Comparison of ENCODE assay signal across 12 cellular contexts in the genomic region with DNA sequence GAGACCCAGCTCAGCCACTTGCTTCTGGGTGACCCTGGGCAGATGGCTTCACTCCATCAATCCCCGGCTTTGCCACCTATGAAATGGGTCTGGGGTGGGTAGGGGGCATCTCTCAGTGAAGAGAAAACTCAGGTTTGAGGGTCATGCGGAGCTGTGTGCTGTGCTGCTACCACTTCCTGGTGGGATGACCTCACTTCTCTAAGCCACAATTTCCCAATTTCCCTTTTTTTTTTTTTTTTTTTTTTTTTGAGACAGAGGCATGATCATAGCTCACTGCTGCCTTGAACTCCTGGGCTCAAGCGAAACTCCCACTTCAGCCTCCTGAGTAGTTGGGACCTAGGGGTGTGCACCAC. TPM values are rescaled to one million over a fixed set of nuclear protein-coding genes. Genes with fewer than 3 reads are reported as not detected.
A peak's percentile ranks its signal among the peaks of the same experiment; 100 is the strongest.
DNase-seq lines count a peak whose midpoint lies in the region; ATAC-seq and TF ChIP-seq lines count a peak whose summit lies in the region.
"Had no signal": no experiment of that assay in that cellular context is flagged by ENCODE, and none has a peak within 500 bp of the region (broad histone marks: within the 10 kb centered on the region; RNA-seq: fewer than 3 reads in every experiment).

No MANE protein-coding gene starts in this region.

- no peaks in the 10 kb centered on the region for H3K9me3 ChIP-seq in HCT116 (ENCODE audit: control insufficient read depth in 1 of 2, insufficient read depth in 1 of 2, low read depth in 1 of 2, low read length in 2 of 2)

- H3K4me1 ChIP-seq in HCT116 (ENCODE audit: control insufficient read depth in 1 of 2, insufficient read depth in 2 of 2, low read length in 2 of 2): peaks cover 37 to 71% of the 10 kb centered on the region in 2 experiments

- no peak overlapping the region for H3K4me3 Mint-ChIP-seq in stimulated activated memory B cell treated with anti-CD40 and anti-IgM and Interleukin-4, amounts not matched to agents 10 μg/mL and 1 μg/mL and 100 μg/mL, for 72 hours

- H3K36me3 ChIP-seq in HCT116 (ENCODE audit: control insufficient read depth in 1 of 2, insufficient read depth in 2 of 2, low read length in 2 of 2): no peaks in the 10 kb centered on the region

- H3K4me2 ChIP-seq in HCT116 (ENCODE audit: low read length): peak overlapping the region; percentile 70

- H3K27me3 Mint-ChIP-seq in stimulated activated memory B cell treated with anti-CD40 and anti-IgM and Interleukin-4, amounts not matched to agents 10 μg/mL and 1 μg/mL and 100 μg/mL, for 72 hours: peaks cover 26% of the 10 kb centered on the region

- peak overlapping the region; percentile 54 for H3K9ac ChIP-seq in HCT116 (ENCODE audit: low read length)

- H3K27ac ChIP-seq in HCT116 (ENCODE audit: low read depth, low read length): peak overlapping the region; percentile 72

- TF ChIP-seq CTCF in HCT116 (IDR thresholded peaks at IDR 0.05 in 2 of 3, conservative IDR thresholded peaks at IDR 0.05 in 1 of 3; ENCODE audit: borderline replicate concordance in 1 of 3, insufficient read depth in 1 of 3, low read depth in 2 of 3, low read length in 2 of 3) (no peak), fibroblast of pulmonary artery (IDR thresholded peaks at IDR 0.05; ENCODE audit: low read length, missing control alignments) (no peak)

- POLR2A ChIA-PET in HCT116 (lab: Charles Lee): interaction anchor here (0.7 to 2.0 kb wide), 3 partner anchors 12 to 51 kb away, joined by 3 to 8 read pairs (median 3); no protein-coding TSS in a partner anchor

- H3K4me3 ChIP-seq in HCT116 (replicated peaks in 1 of 2; ENCODE audit: low read depth in 1 of 2, low read length in 2 of 2) (peak overlapping the region in 1 of 2 experiments; percentile 34; a peak in 2 of 4 replicates), fibroblast of pulmonary artery (replicated peaks; ENCODE audit: low read depth, low read length) (no peak overlapping the region)

- TF ChIP-seq RAD21 in HCT116 (IDR thresholded peaks at IDR 0.05; ENCODE audit: low read depth): no peak

- no peaks in the 10 kb centered on the region for H3K27me3 ChIP-seq in HCT116 (ENCODE audit: insufficient read depth, low read length)

- ATAC-seq in HCT116 (no peak), GM21515 (IDR thresholded peaks at IDR 0.05; ENCODE audit: unreplicated experiment) (no peak)
- ATAC-seq in stimulated activated memory B cell treated with anti-CD40 and anti-IgM and Interleukin-4, amounts not matched to agents 10 μg/mL and 1 μg/mL and 100 μg/mL, for 72 hours: peak; percentile 11

- no peak overlapping the region for H3K27ac Mint-ChIP-seq in stimulated activated memory B cell treated with anti-CD40 and anti-IgM and Interleukin-4, amounts not matched to agents 10 μg/mL and 1 μg/mL and 100 μg/mL, for 72 hours

- TF ChIP-seq POLR2A in HCT116 (IDR thresholded peaks at IDR 0.05; ENCODE audit: borderline replicate concordance, extremely low read depth, insufficient read depth, insufficient read length): no peak

- H3K79me2 ChIP-seq in HCT116 (ENCODE audit: insufficient read depth, low read length): peaks cover 4% of the 10 kb centered on the region; the same call in 1 of the 2 replicates

- intact Hi-C loops in HCT116 (cut with micrococcal nuclease): loop anchor here (10.0 kb wide), 1 partner anchor 110 kb away; the partner anchor contains the start of gene KCNN4

- RAD21 ChIA-PET in HCT116 (lab: Charles Lee; ENCODE audit: low non-redundant PET in 1 of 2, low total read pairs in 2 of 2, uncharacterized antibody in 2 of 2, unreplicated experiment in 2 of 2): no interaction called here

- no TSS peak for BruUV-seq in HCT116 (replicated peaks; lab: Mats Ljungman, UMichigan)

- H2AFZ ChIP-seq in HCT116 (ENCODE audit: low read depth, low read length, poor library complexity, severe bottlenecking): no peak overlapping the region

- no peaks in the 10 kb centered on the region for H4K20me1 ChIP-seq in HCT116 (ENCODE audit: insufficient read depth)

- peaks cover 16% of the 10 kb centered on the region for H3K4me1 Mint-ChIP-seq in stimulated activated memory B cell treated with anti-CD40 and anti-IgM and Interleukin-4, amounts not matched to agents 10 μg/mL and 1 μg/mL and 100 μg/mL, for 72 hours

- H3K9me2 ChIP-seq in HCT116 (ENCODE audit: insufficient read depth): no peaks in the 10 kb centered on the region

- H3K9me3 Mint-ChIP-seq in stimulated activated memory B cell treated with anti-CD40 and anti-IgM and Interleukin-4, amounts not matched to agents 10 μg/mL and 1 μg/mL and 100 μg/mL, for 72 hours: no peaks in the 10 kb centered on the region
- H3K9me3 Mint-ChIP-seq: activated naive CD8-positive, alpha-beta T cell treated with anti-CD3 and anti-CD28 coated beads for 36 hours had no signal

- DNase-seq in HCT116 (ENCODE audit: low read depth, low spot score) (no peak), RKO (ENCODE audit: low spot score) (peak; percentile 45), fibroblast of pulmonary artery (ENCODE audit: low read depth) (peak; percentile 58), inferior parietal cortex (ENCODE audit: extremely low spot score) (no peak)
- no peak for DNase-seq in activated CD4-positive, alpha-beta T cell treated with anti-CD3 and anti-CD28 coated beads, Interleukin-2, amount 50 U/mL, for 4 hours
- DNase-seq: activated naive CD8-positive, alpha-beta T cell treated with anti-CD3 and anti-CD28 coated beads for 36 hours; Karpas-422; NCI-H774 had no signal

- CTCF ChIA-PET in HCT116 (lab: Charles Lee): no interaction called here

- no peaks in the 10 kb centered on the region for H3K36me3 Mint-ChIP-seq in stimulated activated memory B cell treated with anti-CD40 and anti-IgM and Interleukin-4, amounts not matched to agents 10 μg/mL and 1 μg/mL and 100 μg/mL, for 72 hours
- H3K36me3 Mint-ChIP-seq: activated naive CD8-positive, alpha-beta T cell treated with anti-CD3 and anti-CD28 coated beads for 36 hours had no signal

TF ChIP-seq in HCT116, 20 proteins besides CTCF, POLR2A, EP300 and RAD21:
- TF ChIP-seq EGR1 (IDR thresholded peaks at IDR 0.05; ENCODE audit: low read depth) (no peak), CEBPB (IDR thresholded peaks at IDR 0.05; ENCODE audit: low read depth) (0 out of 2 replicates have a peak, but pooled peaks have one; percentile 22)
TF ChIP-seq in HCT116: peak in this region for 1.

RNA-seq across cellular contexts. Expression of gene PLAUR, which starts 4.6 kb away (rescaled TPM):
- total RNA-seq in HCT116 (2021; ENCODE audit: unreplicated experiment): 98.1 TPM
- 161 and 211 TPM in 2 replicates for polyA plus RNA-seq in HCT116 (2012)

RNA-seq across cellular contexts. Expression of gene CADM4, which starts 35.0 kb away (rescaled TPM):
- 28.7 TPM for total RNA-seq in HCT116 (2021; ENCODE audit: unreplicated experiment)
- 33.7 and 34.8 TPM in 2 replicates for polyA plus RNA-seq in HCT116 (2012)

RNA-seq across cellular contexts. Expression of gene IRGC, which starts 41.3 kb away (rescaled TPM):
- not detected for total RNA-seq in HCT116 (2021; ENCODE audit: unreplicated experiment)
- 0.04 TPM in 1 of 2 replicates, not detected in the other for polyA plus RNA-seq in HCT116 (2012)
- total RNA-seq: activated naive CD8-positive, alpha-beta T cell treated with anti-CD3 and anti-CD28 coated beads for 36 hours; endothelial cell of umbilical vein; lower leg skin had no signal
- polyA plus RNA-seq: endothelial cell of umbilical vein had no signal

RNA-seq across cellular contexts. Expression of gene ZNF428, which starts 55.2 kb away (rescaled TPM):
- 39.6 TPM for total RNA-seq in HCT116 (2021; ENCODE audit: unreplicated experiment)
- 37.5 and 37.7 TPM in 2 replicates for polyA plus RNA-seq in HCT116 (2012)

Comparison
In these comparisons a context has a peak if more than half of its experiments do, and no peak if none do; other contexts are left out.
1. DNase-seq: peak in RKO (single experiment) and fibroblast of pulmonary artery (single experiment); none in HCT116 (single experiment), inferior parietal cortex (single experiment) and activated CD4-positive, alpha-beta T cell treated with anti-CD3 and anti-CD28 coated beads, Interleukin-2, amount 50 U/mL, for 4 hours (0 of 2).